Comparison of ENCODE assay signal across 1 cellular context in genomic region chr12:114612062-114612461, GRCh38.
A peak's percentile ranks its signal among the peaks of the same experiment; 100 is the strongest.
TF ChIP-seq lines count a peak whose summit lies in the region.

No MANE protein-coding gene starts in this region.

TF ChIP-seq in HepG2, 621 proteins besides CTCF, POLR2A, EP300 and RAD21 (continued from another document):
- TF ChIP-seq ZNF687 (CRISPR knock-in tag; IDR thresholded peaks at IDR 0.05) (peak; percentile 49), ZNF574 (CRISPR knock-in tag; IDR thresholded peaks at IDR 0.05) (0 out of 2 replicates have a peak, but pooled peaks have one; percentile 0), SP1 (IDR thresholded peaks at IDR 0.05) (no peak), SP1 (CRISPR knock-in tag; IDR thresholded peaks at IDR 0.05) (no peak), BCL3 (CRISPR knock-in tag; IDR thresholded peaks at IDR 0.05) (0 out of 2 replicates have a peak, but pooled peaks have one; percentile 5), MXD4 (CRISPR knock-in tag; IDR thresholded peaks at IDR 0.05) (no peak), MAX (IDR thresholded peaks at IDR 0.05) (0 out of 2 replicates have a peak, but pooled peaks have one; percentile 49), TCF12 (IDR thresholded peaks at IDR 0.05) (no peak), TCF12 (CRISPR knock-in tag; IDR thresholded peaks at IDR 0.05) (0 out of 2 replicates have a peak, but pooled peaks have one; percentile 5)
TF ChIP-seq in HepG2: peak in this region for 6.
